Comparison of ENCODE assay signal across 1 cellular context in the genomic region with DNA sequence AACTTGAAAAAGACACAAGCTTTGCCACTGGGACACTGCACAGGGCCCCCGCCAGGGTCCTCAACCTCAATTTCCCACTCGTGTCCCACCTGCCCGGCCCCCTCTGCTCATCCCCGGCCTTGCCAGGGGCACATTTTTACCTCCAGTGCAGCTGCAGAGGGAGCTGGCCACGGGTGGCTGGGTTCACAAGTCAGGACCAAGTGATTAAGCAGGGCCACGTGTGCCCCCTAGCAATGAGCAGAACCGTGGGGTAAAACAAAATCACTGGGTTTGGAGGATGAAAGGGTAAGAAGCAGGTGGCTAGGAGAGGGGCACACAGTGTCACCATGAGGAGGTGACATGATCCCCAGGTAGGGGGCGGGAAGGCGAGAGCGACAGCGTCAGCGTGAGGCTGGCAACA.
TF ChIP-seq lines count a peak whose summit lies in the region.

No MANE protein-coding gene starts in this region.

TF ChIP-seq in GM23338, 12 proteins besides CTCF, POLR2A, EP300 and RAD21 (continued from another document):
- no peak for TF ChIP-seq ZNF114 (CRISPR knock-in tag; IDR thresholded peaks at IDR 0.05)
- TF ChIP-seq NANOG (IDR thresholded peaks at IDR 0.05; ENCODE audit: borderline replicate concordance) = no peak
